ENCODE assay signal across 8 cellular contexts in the genomic region with DNA sequence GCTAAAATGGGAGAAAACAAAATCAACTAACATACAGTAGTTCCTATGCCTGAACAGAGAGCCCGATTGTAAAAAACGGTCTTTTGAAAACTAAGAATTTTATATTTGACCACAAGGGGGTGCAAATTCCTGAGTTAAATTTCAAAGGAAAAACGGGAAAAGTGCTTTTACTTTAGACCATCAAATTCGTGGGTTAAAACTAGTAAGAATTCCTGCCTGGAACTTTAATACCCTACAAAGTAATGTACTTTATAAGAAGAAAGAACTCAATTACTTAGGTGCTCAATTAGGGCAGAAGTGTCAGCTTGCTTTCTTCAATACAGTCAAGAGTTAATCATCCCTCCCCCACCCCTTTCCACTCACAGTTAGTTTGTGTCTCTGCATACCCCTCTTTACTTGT.
A peak's percentile ranks its signal among the peaks of the same experiment; 100 is the strongest.
DNase-seq lines count a peak whose midpoint lies in the region; ATAC-seq and TF ChIP-seq lines count a peak whose summit lies in the region.

No MANE protein-coding gene starts in this region.

- POLR2A ChIA-PET in T-cell (lab: Charles Lee): interaction anchor here (0.5 to 1.7 kb wide), 3 partner anchors 39 to 1778 kb away, joined by 3 to 6 read pairs (median 4); no protein-coding TSS in a partner anchor

- peak; percentile 46 for TF ChIP-seq CTCF in cardiac fibroblast (IDR thresholded peaks at IDR 0.05; ENCODE audit: low read depth, low read length)

- DNase-seq in activated naive CD4-positive, alpha-beta T cell treated with Interleukin-2 at 50 U/mL for 16 hours: no peak
- DNase-seq in NCI-H2227 (lab: John Stamatoyannopoulos, UW; ENCODE audit: unreplicated experiment) (peak; percentile 65), cardiac fibroblast (ENCODE audit: low read depth in 2 of 2) (peak; percentile 66 to 74), middle frontal gyrus (ENCODE audit: extremely low spot score, low spot score) (peak; percentile 62), T-cell (no peak)
- no peak for DNase-seq in stimulated activated CD4-positive, alpha-beta T cell treated with anti-CD3 and anti-CD28 coated beads, Interleukin-12 subunit alpha, Interleukin-12 subunit beta, amount 100 ng/mL, for 4 hours

- CTCF ChIA-PET in T-cell (lab: Charles Lee): interaction anchor here (0.6 to 8.2 kb wide), 26 partner anchors 8 to 830 kb away, joined by 3 to 68 read pairs (median 4); a partner anchor contains a TSS

- H3K9me3 Mint-ChIP-seq in activated naive CD4-positive, alpha-beta T cell treated with anti-CD3 and anti-CD28 coated beads, Interleukin-2, amount 50 U/mL, for 24 hours: no peaks in the 10 kb centered on the region
- no peaks in the 10 kb centered on the region for H3K9me3 Mint-ChIP-seq in T-cell

- peak overlapping the region in 1 of 2 donors; percentile 8 for H3K4me3 ChIP-seq in cardiac fibroblast (replicated peaks in 1 of 2; ENCODE audit: low read depth in 2 of 2, low read length in 2 of 2)

- H3K4me1 Mint-ChIP-seq in activated naive CD4-positive, alpha-beta T cell treated with anti-CD3 and anti-CD28 coated beads, Interleukin-2, amount 50 U/mL, for 24 hours: peaks cover 51% of the 10 kb centered on the region
- peaks cover 33 to 51% (median 47%) of the 10 kb centered on the region in 3 donors for H3K4me1 Mint-ChIP-seq in T-cell

- ATAC-seq in T-cell (replicated peaks in 1 of 4) (no peak), HG03521 (IDR thresholded peaks at IDR 0.05; ENCODE audit: unreplicated experiment) (no peak)

- H3K4me3 Mint-ChIP-seq in activated naive CD4-positive, alpha-beta T cell treated with anti-CD3 and anti-CD28 coated beads, Interleukin-2, amount 50 U/mL, for 24 hours: peak overlapping the region; percentile 64
- peak overlapping the region in 1 of 3 donors; percentile 6 for H3K4me3 Mint-ChIP-seq in T-cell

- H3K27me3 Mint-ChIP-seq in activated naive CD4-positive, alpha-beta T cell treated with anti-CD3 and anti-CD28 coated beads, Interleukin-2, amount 50 U/mL, for 24 hours: no peaks in the 10 kb centered on the region
- H3K27me3 Mint-ChIP-seq in T-cell: peaks cover 0 to 3% of the 10 kb centered on the region in 2 donors

- H3K27ac Mint-ChIP-seq in activated naive CD4-positive, alpha-beta T cell treated with anti-CD3 and anti-CD28 coated beads, Interleukin-2, amount 50 U/mL, for 24 hours: peak overlapping the region; percentile 89
- H3K27ac Mint-ChIP-seq in T-cell: no peak overlapping the region

- H3K36me3 Mint-ChIP-seq in activated naive CD4-positive, alpha-beta T cell treated with anti-CD3 and anti-CD28 coated beads, Interleukin-2, amount 50 U/mL, for 24 hours: peaks cover 7% of the 10 kb centered on the region
- no peaks in the 10 kb centered on the region for H3K36me3 Mint-ChIP-seq in T-cell

Comparison
In these comparisons a context has a peak if more than half of its experiments do, and no peak if none do; other contexts are left out.
1. DNase-seq: peak in NCI-H2227 (single experiment), cardiac fibroblast (2 of 2) and middle frontal gyrus (single experiment); none in activated naive CD4-positive, alpha-beta T cell treated with Interleukin-2 at 50 U/mL for 16 hours (single experiment), stimulated activated CD4-positive, alpha-beta T cell treated with anti-CD3 and anti-CD28 coated beads, Interleukin-12 subunit alpha, Interleukin-12 subunit beta, amount 100 ng/mL, for 4 hours (single experiment) and T-cell (0 of 34).